In genomic region chr4:103403619-103404018, GRCh38 we compare ENCODE assay signal across 8 cellular contexts.
"Had no signal": no experiment of that assay in that cellular context is flagged by ENCODE, and none has a peak within 500 bp of the region (broad histone marks: within the 10 kb centered on the region; RNA-seq: fewer than 3 reads in every experiment).

No MANE protein-coding gene starts in this region.

- FAIRE-seq: G401.6, GM12878, GM12891, GM12892, GM18507, GM19239 had no signal

- H3K4me3 ChIP-seq: GM12878 had no signal

- ATAC-seq: GM12878 had no signal

- DNase-seq: GDM1, GF-D8 had no signal
